Comparison of ENCODE assay signal across 8 cellular contexts in the genomic region with DNA sequence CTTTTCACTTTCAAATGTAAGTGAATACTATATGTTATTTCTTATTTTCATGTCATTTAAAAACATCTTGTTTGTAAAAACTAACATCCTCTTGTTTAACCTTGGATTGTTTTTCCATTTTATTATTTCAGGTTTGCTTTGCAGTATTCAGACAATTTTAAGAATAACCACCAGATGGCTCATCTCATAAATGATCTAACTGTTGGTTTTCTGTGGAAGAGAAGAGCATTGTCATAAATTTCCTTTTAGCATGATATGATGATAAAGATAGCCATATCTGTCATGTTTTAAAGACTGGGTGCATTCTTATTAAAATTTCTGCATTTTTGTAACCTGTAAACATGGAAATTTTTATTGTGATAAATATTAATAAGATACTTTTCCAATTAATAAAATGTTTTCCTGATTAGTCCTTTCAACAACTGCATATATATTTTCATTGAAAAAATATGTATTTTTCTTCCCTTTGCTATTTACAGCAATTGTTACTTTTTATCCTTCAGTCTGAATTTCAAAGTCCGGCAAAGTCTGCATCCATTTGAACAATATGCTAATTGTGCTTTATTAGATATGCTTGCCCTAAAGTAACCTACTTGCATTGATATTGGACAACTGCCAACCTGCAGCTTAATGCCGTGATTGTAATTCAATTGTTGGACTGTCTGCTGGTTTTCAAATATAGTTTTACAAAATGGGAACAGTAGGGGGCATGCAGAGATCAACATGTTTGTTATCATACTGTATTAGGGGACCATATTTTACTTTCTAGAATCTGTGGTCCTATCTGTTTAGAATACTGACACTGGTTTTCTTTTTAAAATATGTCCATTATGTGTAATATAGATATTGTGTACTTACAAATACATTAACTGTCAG.
DNase-seq lines count a peak whose midpoint lies in the region; ATAC-seq and TF ChIP-seq lines count a peak whose summit lies in the region.

No MANE protein-coding gene starts in this region.

- TF ChIP-seq CTCF in fibroblast of villous mesenchyme (IDR thresholded peaks at IDR 0.05; ENCODE audit: insufficient read depth, low read depth, low read length) (peak; percentile 40), transverse colon (IDR thresholded peaks at IDR 0.05) (peak in 3 of 5 experiments; percentile 16 to 23 (median 18))

- no peak for TF ChIP-seq EP300 in transverse colon (IDR thresholded peaks at IDR 0.05; ENCODE audit: low read depth)

- DNase-seq in COLO668 (lab: John Stamatoyannopoulos, UW; ENCODE audit: unreplicated experiment) (peak; percentile 28), LoVo (ENCODE audit: low spot score) (peak; percentile 38), RPMI7951 (ENCODE audit: low read depth) (peak; percentile 30), fibroblast of villous mesenchyme (ENCODE audit: low read depth) (peak; percentile 24), transverse colon (no peak), NCI-H187 treated with DMSO at 0.1 percent for 48 hours (lab: John Stamatoyannopoulos, UW) (no peak), mesenteric fat pad (ENCODE audit: low spot score) (no peak)

- no peak overlapping the region for H3K4me3 ChIP-seq in fibroblast of villous mesenchyme (ENCODE audit: low read depth, low read length)
- H3K4me3 ChIP-seq in transverse colon, result no peak overlapping the region

- in situ Hi-C loops in transverse colon (cut with MboI; ENCODE audit: low pct_ligation_motif_present in 1 of 4, low pct_unique_long_range_greater_than_20kb in 1 of 4, low sequenced_read_pairs in 3 of 4), result no loop called here

- no peaks in the 10 kb centered on the region for H3K9me3 ChIP-seq in transverse colon

- no peaks in the 10 kb centered on the region for H3K4me1 ChIP-seq in transverse colon

- no peaks in the 10 kb centered on the region for H3K36me3 ChIP-seq in transverse colon

- ATAC-seq in GM19351 (IDR thresholded peaks at IDR 0.05; ENCODE audit: unreplicated experiment), result no peak

- no peak for TF ChIP-seq POLR2A in transverse colon (IDR thresholded peaks at IDR 0.05)

- intact Hi-C loops in transverse colon (cut with DNase I; ENCODE audit: low total_unique reads), result no loop called here

- H3K27ac ChIP-seq in transverse colon, result no peak overlapping the region

- 26 to 31% methylated on average over 2 of the region's 2 CpGs for WGBS in transverse colon (ENCODE audit: low coverage in 1 of 2), 2 donors

- H3K27me3 ChIP-seq in transverse colon, result no peaks in the 10 kb centered on the region

Comparison
In these comparisons a context has a peak if more than half of its experiments do, and no peak if none do; other contexts are left out.
1. DNase-seq: peak in COLO668 (single experiment), LoVo (single experiment), RPMI7951 (single experiment) and fibroblast of villous mesenchyme (single experiment); none in transverse colon (single experiment), NCI-H187 treated with DMSO at 0.1 percent for 48 hours (single experiment) and mesenteric fat pad (single experiment).